In the genomic region with DNA sequence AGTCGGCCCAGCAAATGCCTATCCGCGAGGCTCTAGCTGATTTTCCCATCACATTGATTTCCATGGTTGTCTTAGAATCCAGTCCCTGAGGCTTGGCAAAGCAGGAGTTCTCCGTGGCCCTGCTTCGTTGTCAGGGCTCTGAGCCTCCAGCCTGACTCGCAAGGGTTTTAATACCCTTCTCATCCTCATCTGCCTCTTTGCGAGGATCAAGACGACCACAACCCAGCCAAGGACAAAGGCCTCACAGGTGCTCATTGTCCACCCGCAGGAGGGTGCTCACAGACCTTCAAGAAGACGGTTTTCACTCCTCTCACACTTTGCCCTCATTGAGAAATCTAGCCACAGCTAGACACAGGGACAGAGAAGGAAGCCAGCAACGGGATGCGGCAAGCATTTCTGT, we compare ENCODE assay signal across 33 cellular contexts.
"Had no signal": no experiment of that assay in that cellular context is flagged by ENCODE, and none has a peak within 500 bp of the region (broad histone marks: within the 10 kb centered on the region; RNA-seq: fewer than 3 reads in every experiment).

No MANE protein-coding gene starts in this region.

- H3K27me3 ChIP-seq: MG63 had no signal

- H3K27ac ChIP-seq: KMS-11 had no signal

- DNase-seq: Karpas-422, Kasumi-1, MG63, MM.1S, MV-4-11, NCI-H1048, NCI-H1092, NCI-H1092 treated with DMSO at 0.1 percent for 48 hours, NCI-H1105, NCI-H1105 treated with DMSO at 0.1 percent for 48 hours, NCI-H1417, NCI-H1417 treated with DMSO at 0.1 percent for 48 hours, NCI-H1436, NCI-H1436 treated with DMSO at 0.1 percent for 48 hours, NCI-H146, NCI-H1694, NCI-H1694 treated with DMSO at 0.1 percent for 48 hours, NCI-H187, NCI-H187 treated with DMSO at 0.1 percent for 48 hours, NCI-H1930, NCI-H2029, NCI-H2029 treated with DMSO at 0.1 percent for 48 hours, NCI-H2081, NCI-H2081 treated with DMSO at 0.1 percent for 48 hours, NCI-H2107, NCI-H2171, NCI-H2227 treated with DMSO at 0.1 percent for 48 hours, NCI-H226, NCI-H345, NCI-H446, NCI-H446 treated with DMSO at 0.1 percent for 48 hours, NCI-H510A had no signal

- H3K9me3 ChIP-seq: MG63 had no signal

- H3K36me3 ChIP-seq: MG63 had no signal

- H3K4me2 ChIP-seq: KMS-11 had no signal

- H3K9ac ChIP-seq: KMS-11 had no signal

- H3K4me3 ChIP-seq: MG63 had no signal
